Comparison of ENCODE assay signal across 1 cellular context in genomic region chr21:44054710-44055109, GRCh38.
TF ChIP-seq lines count a peak whose summit lies in the region.

No MANE protein-coding gene starts in this region.

TF ChIP-seq in WTC11, 78 proteins besides CTCF, POLR2A, EP300 and RAD21 (continued from another document):
- TF ChIP-seq, protein P1, sequence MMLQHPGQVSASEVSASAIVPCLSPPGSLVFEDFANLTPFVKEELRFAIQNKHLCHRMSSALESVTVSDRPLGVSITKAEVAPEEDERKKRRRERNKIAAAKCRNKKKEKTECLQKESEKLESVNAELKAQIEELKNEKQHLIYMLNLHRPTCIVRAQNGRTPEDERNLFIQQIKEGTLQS (CRISPR knock-in tag; conservative IDR thresholded peaks at IDR 0.05) = no peak
- TF ChIP-seq HMGA2 (CRISPR knock-in tag; IDR thresholded peaks at IDR 0.05) = no peak
- no peak for TF ChIP-seq MLX (CRISPR knock-in tag; IDR thresholded peaks at IDR 0.05)
